In the genomic region with DNA sequence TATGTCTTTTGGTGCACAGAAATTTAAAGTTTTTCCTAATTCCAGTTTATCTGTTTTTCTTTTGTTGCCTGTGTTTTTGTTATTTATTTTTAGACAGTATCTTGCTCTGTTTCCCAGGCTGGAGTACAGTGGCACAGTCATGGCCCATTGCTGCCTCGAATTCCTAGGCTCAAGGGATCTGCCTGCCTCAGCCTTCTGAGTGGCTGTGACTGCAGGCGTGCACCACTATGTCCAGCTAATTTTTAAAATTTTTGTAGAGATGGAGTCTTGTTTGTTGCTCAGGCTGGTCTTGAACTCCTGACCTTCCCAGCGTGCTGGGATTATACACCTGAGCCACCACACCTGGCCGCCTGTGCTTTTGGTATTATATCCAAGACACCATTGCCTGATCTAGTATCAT, we compare ENCODE assay signal across 25 cellular contexts. TPM values are rescaled to one million over a fixed set of nuclear protein-coding genes. Genes with fewer than 3 reads are reported as not detected.
A peak's percentile ranks its signal among the peaks of the same experiment; 100 is the strongest.
DNase-seq lines count a peak whose midpoint lies in the region; ATAC-seq and TF ChIP-seq lines count a peak whose summit lies in the region.
"Had no signal": no experiment of that assay in that cellular context is flagged by ENCODE, and none has a peak within 500 bp of the region (broad histone marks: within the 10 kb centered on the region; RNA-seq: fewer than 3 reads in every experiment).

No MANE protein-coding gene starts in this region.

- DNase-seq in left ventricle myocardium inferior (no peak), heart left ventricle (no peak), RWPE2 (ENCODE audit: low spot score) (no peak), natural killer cell (no peak), WTC11 (ENCODE audit: low spot score) (no peak)
- no peak for DNase-seq in stimulated activated naive B cell treated with anti-CD40 and anti-IgM and Interleukin-4, amounts not matched to agents 10 μg/mL and 1 μg/mL and 100 μg/mL, for 72 hours
- DNase-seq in activated T-cell treated with anti-CD3 and anti-CD28 coated beads, Interleukin-2, amount 50 U/mL, for 72 hours = no peak
- DNase-seq: 8988T; CD8-positive, alpha-beta memory T cell; COR-L47; DMS 273 treated with DMSO at 0.1 percent for 48 hours; DMS53; DND-41; EL; H9 had no signal

- TF ChIP-seq POLR2A in heart left ventricle (IDR thresholded peaks at IDR 0.05) = no peak

- no peaks in the 10 kb centered on the region for H3K9me3 ChIP-seq in left ventricle myocardium inferior (replicated peaks)
- H3K9me3 ChIP-seq in heart left ventricle = no peaks in the 10 kb centered on the region
- H3K9me3 ChIP-seq in RWPE2 (ENCODE audit: severe bottlenecking) = no peaks in the 10 kb centered on the region
- H3K9me3 ChIP-seq: BLaER1 had no signal

- POLR2A ChIA-PET in WTC11 (lab: Charles Lee) = no interaction called here

- H3K27ac Mint-ChIP-seq in natural killer cell = peak overlapping the region; percentile 77 to 88
- peak overlapping the region; percentile 14 for H3K27ac Mint-ChIP-seq in stimulated activated naive B cell treated with anti-CD40 and anti-IgM and Interleukin-4, amounts not matched to agents 10 μg/mL and 1 μg/mL and 100 μg/mL, for 72 hours
- H3K27ac Mint-ChIP-seq in activated T-cell treated with anti-CD3 and anti-CD28 coated beads, Interleukin-2, amount 50 U/mL, for 72 hours = no peak overlapping the region
- no peak overlapping the region for H3K27ac Mint-ChIP-seq in WTC11

- H3K27ac ChIP-seq in left ventricle myocardium inferior (replicated peaks) = peak overlapping the region; percentile 30
- H3K27ac ChIP-seq in heart left ventricle = no peak overlapping the region
- H3K27ac ChIP-seq in RWPE2 (ENCODE audit: poor library complexity, severe bottlenecking) = peak overlapping the region; percentile 51
- H3K27ac ChIP-seq: BLaER1, HL-60 had no signal

- CTCF ChIA-PET in WTC11 (lab: Charles Lee) = no interaction called here

- H3K4me3 Mint-ChIP-seq in natural killer cell = peak overlapping the region; percentile 3
- H3K4me3 Mint-ChIP-seq in stimulated activated naive B cell treated with anti-CD40 and anti-IgM and Interleukin-4, amounts not matched to agents 10 μg/mL and 1 μg/mL and 100 μg/mL, for 72 hours = no peak overlapping the region
- H3K4me3 Mint-ChIP-seq in activated T-cell treated with anti-CD3 and anti-CD28 coated beads, Interleukin-2, amount 50 U/mL, for 72 hours = no peak overlapping the region
- no peak overlapping the region for H3K4me3 Mint-ChIP-seq in WTC11
- H3K4me3 Mint-ChIP-seq: CD14-positive monocyte, H9 had no signal

- ATAC-seq in heart left ventricle (no peak), RWPE2 (ENCODE audit: low read depth) (no peak), natural killer cell (no peak), GM21529 (IDR thresholded peaks at IDR 0.05; ENCODE audit: unreplicated experiment) (no peak), WTC11 (no peak)
- ATAC-seq in stimulated activated naive B cell treated with anti-CD40 and anti-IgM and Interleukin-4, amounts not matched to agents 10 μg/mL and 1 μg/mL and 100 μg/mL, for 72 hours (replicated peaks) = no peak
- ATAC-seq in activated T-cell treated with anti-CD3 and anti-CD28 coated beads, Interleukin-2, amount 50 U/mL, for 72 hours (replicated peaks in 1 of 2) = no peak
- ATAC-seq: GM12878 had no signal

- H3K27me3 Mint-ChIP-seq in natural killer cell (ENCODE audit: low read depth in 2 of 2) (no peaks in the 10 kb centered on the region), WTC11 (ENCODE audit: low read depth) (peaks cover 8% of the 10 kb centered on the region)
- no peaks in the 10 kb centered on the region for H3K27me3 Mint-ChIP-seq in stimulated activated naive B cell treated with anti-CD40 and anti-IgM and Interleukin-4, amounts not matched to agents 10 μg/mL and 1 μg/mL and 100 μg/mL, for 72 hours
- no peaks in the 10 kb centered on the region for H3K27me3 Mint-ChIP-seq in activated T-cell treated with anti-CD3 and anti-CD28 coated beads, Interleukin-2, amount 50 U/mL, for 72 hours (ENCODE audit: low read depth)
- H3K27me3 Mint-ChIP-seq: CD8-positive, alpha-beta memory T cell had no signal

- H3K4me1 Mint-ChIP-seq in natural killer cell = peaks cover 68 to 73% of the 10 kb centered on the region in 2 donors
- peaks cover 28 to 50% of the 10 kb centered on the region in 2 donors for H3K4me1 Mint-ChIP-seq in stimulated activated naive B cell treated with anti-CD40 and anti-IgM and Interleukin-4, amounts not matched to agents 10 μg/mL and 1 μg/mL and 100 μg/mL, for 72 hours
- H3K4me1 Mint-ChIP-seq in activated T-cell treated with anti-CD3 and anti-CD28 coated beads, Interleukin-2, amount 50 U/mL, for 72 hours (ENCODE audit: low read depth) = peaks cover 41% of the 10 kb centered on the region
- no peaks in the 10 kb centered on the region for H3K4me1 Mint-ChIP-seq in WTC11
- H3K4me1 Mint-ChIP-seq: H9 had no signal

- no peaks in the 10 kb centered on the region for H3K27me3 ChIP-seq in left ventricle myocardium inferior (ENCODE audit: low read depth)
- H3K27me3 ChIP-seq in heart left ventricle = no peaks in the 10 kb centered on the region
- H3K27me3 ChIP-seq in RWPE2 (ENCODE audit: insufficient read depth, poor library complexity, severe bottlenecking) = no peaks in the 10 kb centered on the region
- H3K27me3 ChIP-seq: BLaER1 had no signal

- H3K4me1 ChIP-seq in left ventricle myocardium inferior = peaks cover 78% of the 10 kb centered on the region
- peaks cover under 1 to 60% (median 26%) of the 10 kb centered on the region in 12 donors for H3K4me1 ChIP-seq in heart left ventricle
- H3K4me1 ChIP-seq in RWPE2 (ENCODE audit: insufficient read depth, poor library complexity, severe bottlenecking) = peaks cover 43% of the 10 kb centered on the region
- H3K4me1 ChIP-seq: BLaER1 had no signal

- WGBS in heart left ventricle, 4 donors = 69 to 92% (median 73%) methylated on average over 4 of the region's 4 CpGs

- H3K36me3 Mint-ChIP-seq in natural killer cell (no peaks in the 10 kb centered on the region), WTC11 (no peaks in the 10 kb centered on the region)
- peaks cover 9 to 14% of the 10 kb centered on the region in 2 donors for H3K36me3 Mint-ChIP-seq in stimulated activated naive B cell treated with anti-CD40 and anti-IgM and Interleukin-4, amounts not matched to agents 10 μg/mL and 1 μg/mL and 100 μg/mL, for 72 hours
- peaks cover 2 to 4% of the 10 kb centered on the region in 2 donors for H3K36me3 Mint-ChIP-seq in activated T-cell treated with anti-CD3 and anti-CD28 coated beads, Interleukin-2, amount 50 U/mL, for 72 hours (ENCODE audit: insufficient read depth in 2 of 2)
- H3K36me3 Mint-ChIP-seq: CD14-positive monocyte had no signal

- intact Hi-C loops in left ventricle myocardium inferior (cut with micrococcal nuclease) (no loop called here), heart left ventricle (cut with DNase I) (no loop called here), natural killer cell (cut with micrococcal nuclease) (no loop called here)

- H3K4me3 ChIP-seq in left ventricle myocardium inferior = no peak overlapping the region
- H3K4me3 ChIP-seq in heart left ventricle = no peak overlapping the region
- H3K4me3 ChIP-seq in RWPE2 (ENCODE audit: severe bottlenecking) = no peak overlapping the region
- H3K4me3 ChIP-seq: BLaER1, GM12878 had no signal

- no peaks in the 10 kb centered on the region for H3K9me3 Mint-ChIP-seq in natural killer cell
- H3K9me3 Mint-ChIP-seq in stimulated activated naive B cell treated with anti-CD40 and anti-IgM and Interleukin-4, amounts not matched to agents 10 μg/mL and 1 μg/mL and 100 μg/mL, for 72 hours = peaks cover 3% of the 10 kb centered on the region in 2 donors
- H3K9me3 Mint-ChIP-seq in activated T-cell treated with anti-CD3 and anti-CD28 coated beads, Interleukin-2, amount 50 U/mL, for 72 hours = no peaks in the 10 kb centered on the region
- H3K9me3 Mint-ChIP-seq in WTC11 = peaks cover 5% of the 10 kb centered on the region; the same call in 1 of the 2 replicates
- H3K9me3 Mint-ChIP-seq: CD14-positive monocyte; CD8-positive, alpha-beta memory T cell; H9 had no signal

- H3K36me3 ChIP-seq in left ventricle myocardium inferior = no peaks in the 10 kb centered on the region
- no peaks in the 10 kb centered on the region for H3K36me3 ChIP-seq in heart left ventricle
- H3K36me3 ChIP-seq in RWPE2 (ENCODE audit: low read depth) = no peaks in the 10 kb centered on the region
- H3K36me3 ChIP-seq: BLaER1 had no signal

- TF ChIP-seq CTCF in left ventricle myocardium inferior (IDR thresholded peaks at IDR 0.05; ENCODE audit: borderline replicate concordance) (no peak), heart left ventricle (IDR thresholded peaks at IDR 0.05) (no peak), RWPE2 (IDR thresholded peaks at IDR 0.05; ENCODE audit: poor library complexity, severe bottlenecking) (no peak), natural killer cell (IDR thresholded peaks at IDR 0.05) (no peak), WTC11 (IDR thresholded peaks at IDR 0.05) (no peak)

TF ChIP-seq in WTC11, 78 proteins besides CTCF, POLR2A, EP300 and RAD21 (continues in another document):
- TF ChIP-seq, protein P1, sequence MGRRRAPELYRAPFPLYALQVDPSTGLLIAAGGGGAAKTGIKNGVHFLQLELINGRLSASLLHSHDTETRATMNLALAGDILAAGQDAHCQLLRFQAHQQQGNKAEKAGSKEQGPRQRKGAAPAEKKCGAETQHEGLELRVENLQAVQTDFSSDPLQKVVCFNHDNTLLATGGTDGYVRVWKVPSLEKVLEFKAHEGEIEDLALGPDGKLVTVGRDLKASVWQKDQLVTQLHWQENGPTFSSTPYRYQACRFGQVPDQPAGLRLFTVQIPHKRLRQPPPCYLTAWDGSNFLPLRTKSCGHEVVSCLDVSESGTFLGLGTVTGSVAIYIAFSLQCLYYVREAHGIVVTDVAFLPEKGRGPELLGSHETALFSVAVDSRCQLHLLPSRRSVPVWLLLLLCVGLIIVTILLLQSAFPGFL (CRISPR knock-in tag; IDR thresholded peaks at IDR 0.05; ENCODE audit: borderline replicate concordance) = no peak
- TF ChIP-seq, protein P2, sequence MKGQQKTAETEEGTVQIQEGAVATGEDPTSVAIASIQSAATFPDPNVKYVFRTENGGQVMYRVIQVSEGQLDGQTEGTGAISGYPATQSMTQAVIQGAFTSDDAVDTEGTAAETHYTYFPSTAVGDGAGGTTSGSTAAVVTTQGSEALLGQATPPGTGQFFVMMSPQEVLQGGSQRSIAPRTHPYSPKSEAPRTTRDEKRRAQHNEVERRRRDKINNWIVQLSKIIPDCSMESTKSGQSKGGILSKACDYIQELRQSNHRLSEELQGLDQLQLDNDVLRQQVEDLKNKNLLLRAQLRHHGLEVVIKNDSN (CRISPR knock-in tag; IDR thresholded peaks at IDR 0.05) = no peak
- no peak for TF ChIP-seq NR1H2 (CRISPR knock-in tag; IDR thresholded peaks at IDR 0.05)

RNA-seq across cellular contexts. Expression of a gene that starts 22.8 kb away (rescaled TPM):
- 94.3 TPM for total RNA-seq in left ventricle myocardium inferior
- 10 to 100 TPM; 45.9 to 82.8 (median 70.2) TPM for total RNA-seq in heart left ventricle
- polyA plus RNA-seq in heart left ventricle = 10 to 100 TPM; 19.4 to 26.2 TPM
- total RNA-seq in natural killer cell = 100 to 1,000 TPM; 132 to 156 (median 146) TPM
- 10 to 100 TPM; 26.7 to 37.3 TPM for total RNA-seq in activated T-cell treated with anti-CD3 and anti-CD28 coated beads, Interleukin-2, amount 50 U/mL, for 72 hours
- total RNA-seq in WTC11 (2021) = 1.4 to 2.7 TPM (median 2.0 TPM) in 3 replicates

RNA-seq across cellular contexts. Expression of a gene that starts 50.9 kb away (rescaled TPM):
- not detected for total RNA-seq in left ventricle myocardium inferior
- not detected for total RNA-seq in heart left ventricle
- polyA plus RNA-seq in heart left ventricle = not detected
- not detected for total RNA-seq in natural killer cell
- total RNA-seq in activated T-cell treated with anti-CD3 and anti-CD28 coated beads, Interleukin-2, amount 50 U/mL, for 72 hours = not detected
- total RNA-seq in WTC11 (2021) = not detected in 3 replicates
- total RNA-seq: A673; CD8-positive, alpha-beta memory T cell; G401; GM12878; H1; H9; HT1080 had no signal
- polyA plus RNA-seq: AG04450, H1 had no signal

Comparison
In these comparisons a context has a peak if more than half of its experiments do, and no peak if none do; other contexts are left out.
1. H3K27ac ChIP-seq: peak in left ventricle myocardium inferior (single experiment) and RWPE2 (single experiment); none in heart left ventricle (0 of 12).
2. H3K27ac Mint-ChIP-seq: peak in natural killer cell (2 of 2) and stimulated activated naive B cell treated with anti-CD40 and anti-IgM and Interleukin-4, amounts not matched to agents 10 μg/mL and 1 μg/mL and 100 μg/mL, for 72 hours (single experiment); none in activated T-cell treated with anti-CD3 and anti-CD28 coated beads, Interleukin-2, amount 50 U/mL, for 72 hours (single experiment) and WTC11 (single experiment).